In the genomic region with DNA sequence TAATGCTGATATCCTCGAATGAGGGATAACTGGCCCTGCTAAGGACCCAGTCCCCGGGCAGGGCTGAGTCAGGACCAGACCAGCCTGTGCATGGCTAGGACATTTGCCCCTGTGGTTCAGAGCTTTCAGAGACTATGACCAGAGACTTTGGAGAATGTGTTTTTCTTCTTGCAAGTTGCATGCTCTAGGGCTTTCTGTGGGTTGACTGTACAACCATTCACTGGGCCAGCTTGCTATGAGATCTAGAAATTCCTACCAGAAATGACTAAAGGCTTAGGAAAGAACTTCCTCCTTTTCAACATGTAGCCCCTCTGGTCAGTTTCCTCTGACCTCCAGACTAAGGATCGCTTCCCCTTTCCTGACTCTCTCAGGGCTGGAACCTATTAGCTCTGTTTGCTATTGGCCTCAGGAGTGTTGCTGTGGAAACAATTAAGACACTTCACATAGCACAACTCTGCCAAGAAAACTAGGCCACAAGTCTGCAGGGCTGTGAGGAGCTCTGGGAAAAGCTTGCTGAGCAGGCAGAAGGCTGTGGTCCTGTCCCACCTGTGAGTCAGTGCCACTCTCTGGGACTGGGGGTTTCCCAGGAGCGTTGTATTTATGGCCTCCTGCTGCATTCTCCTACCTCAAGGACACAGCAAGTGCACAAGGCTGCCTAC, we compare ENCODE assay signal across 8 cellular contexts. TPM values are rescaled to one million over a fixed set of nuclear protein-coding genes. Genes with fewer than 3 reads are reported as not detected.
A peak's percentile ranks its signal among the peaks of the same experiment; 100 is the strongest.
DNase-seq lines count a peak whose midpoint lies in the region; ATAC-seq and TF ChIP-seq lines count a peak whose summit lies in the region.

No MANE protein-coding gene starts in this region.

- H3K79me2 ChIP-seq in trophoblast cell (ENCODE audit: control insufficient read depth, insufficient read depth, low read length, poor library complexity) = no peaks in the 10 kb centered on the region

- no peak overlapping the region for H4K91ac ChIP-seq in trophoblast cell (ENCODE audit: low read depth, low read length)

- no peak overlapping the region for H3K9ac ChIP-seq in trophoblast cell (ENCODE audit: low read length)

- H3K27me3 ChIP-seq in trophoblast cell (ENCODE audit: insufficient read depth, low read length) = no peaks in the 10 kb centered on the region

- H3K4me3 ChIP-seq in fibroblast of pulmonary artery (replicated peaks; ENCODE audit: low read depth, low read length) (no peak overlapping the region), trophoblast cell (ENCODE audit: low read depth, low read length) (no peak overlapping the region)

- no peaks in the 10 kb centered on the region for H3K4me1 ChIP-seq in trophoblast cell (ENCODE audit: control insufficient read depth in 1 of 2, insufficient read depth in 2 of 2, low read length in 2 of 2)

- no peak overlapping the region for H3K27ac ChIP-seq in trophoblast cell (ENCODE audit: low read depth, low read length)

- no CpG with 5 or more reads among the region's 4 CpGs for WGBS in trophoblast cell (ENCODE audit: extremely low coverage, insufficient coverage, insufficient read length)

- H3K14ac ChIP-seq in trophoblast cell (ENCODE audit: low read length) = no peak overlapping the region

- no peak overlapping the region for H2BK12ac ChIP-seq in trophoblast cell (ENCODE audit: low read length)

- H3K36me3 ChIP-seq in trophoblast cell (ENCODE audit: control insufficient read depth in 1 of 2, insufficient read depth in 2 of 2, low read length in 2 of 2) = peaks cover 27 to 37% of the 10 kb centered on the region in 2 experiments

- ATAC-seq in GM18907 (IDR thresholded peaks at IDR 0.05; ENCODE audit: unreplicated experiment) = no peak
- ATAC-seq in HG02884 (IDR thresholded peaks at IDR 0.05; ENCODE audit: unreplicated experiment) = no peak

- no peak overlapping the region for H2AFZ ChIP-seq in trophoblast cell (ENCODE audit: insufficient read depth, low read length, poor library complexity)

- H2BK120ac ChIP-seq in trophoblast cell (ENCODE audit: insufficient read depth, low read length, poor library complexity) = no peak overlapping the region

- H2AK5ac ChIP-seq in trophoblast cell (ENCODE audit: low read length) = no peak overlapping the region

- no peak overlapping the region for H3K23ac ChIP-seq in trophoblast cell (ENCODE audit: low read length)

- no peaks in the 10 kb centered on the region for H3K9me3 ChIP-seq in trophoblast cell (ENCODE audit: insufficient read depth, low read depth, low read length)

- H4K12ac ChIP-seq in trophoblast cell (ENCODE audit: low read depth, low read length) = no peak overlapping the region

- H3K79me1 ChIP-seq in trophoblast cell (ENCODE audit: low read length) = no peaks in the 10 kb centered on the region

- no peak overlapping the region for H3K18ac ChIP-seq in trophoblast cell (ENCODE audit: low read length)

- no peak for TF ChIP-seq CTCF in fibroblast of pulmonary artery (IDR thresholded peaks at IDR 0.05; ENCODE audit: low read length, missing control alignments)

- peak; percentile 93 for DNase-seq in EH (ENCODE audit: low read depth)
- peak; percentile 41 for DNase-seq in RPMI7951 (ENCODE audit: low read depth)
- DNase-seq in fibroblast of pulmonary artery (ENCODE audit: low read depth) = peak; percentile 84
- peak; percentile 18 to 42 for DNase-seq in trophoblast cell
- no peak for DNase-seq in T-helper 9 cell
- DNase-seq in NCI-H510A (lab: John Stamatoyannopoulos, UW) = no peak

- no peak overlapping the region for H2BK5ac ChIP-seq in trophoblast cell (ENCODE audit: low read depth, low read length, poor library complexity)

- H4K8ac ChIP-seq in trophoblast cell (ENCODE audit: low read depth, low read length) = no peak overlapping the region

- no peak overlapping the region for H3K4ac ChIP-seq in trophoblast cell (ENCODE audit: low read depth, low read length)

- no peak overlapping the region for H3K4me2 ChIP-seq in trophoblast cell (ENCODE audit: low read length)

RNA-seq across cellular contexts. Expression of a gene that starts 10.7 kb away (rescaled TPM):
- 5.0 and 6.4 TPM in 2 replicates for total RNA-seq in RPMI7951 (2014; rRNA removed; shearing (Covaris generic))
- polyA plus RNA-seq in trophoblast cell (2013) = 7.8 and 8.1 TPM in 2 replicates

RNA-seq across cellular contexts. Expression of a gene that starts 27.5 kb away (rescaled TPM):
- total RNA-seq in RPMI7951 (2014; rRNA removed; shearing (Covaris generic)) = 2.5 and 3.0 TPM in 2 replicates
- polyA plus RNA-seq in trophoblast cell (2013) = 7.4 and 8.1 TPM in 2 replicates

RNA-seq across cellular contexts. Expression of a gene that starts 49.1 kb away (rescaled TPM):
- total RNA-seq in RPMI7951 (2014; rRNA removed; shearing (Covaris generic)) = not detected in 2 replicates
- polyA plus RNA-seq in trophoblast cell (2013) = 0.40 and 0.43 TPM in 2 replicates

RNA-seq across cellular contexts. Expression of a gene that starts 53.0 kb away (rescaled TPM):
- total RNA-seq in RPMI7951 (2014; rRNA removed; shearing (Covaris generic)) = 4.8 and 5.2 TPM in 2 replicates
- 11.4 and 11.5 TPM in 2 replicates for polyA plus RNA-seq in trophoblast cell (2013)

RNA-seq across cellular contexts. Expression of a gene that starts 59.7 kb away (rescaled TPM):
- total RNA-seq in RPMI7951 (2014; rRNA removed; shearing (Covaris generic)) = 17.3 and 17.4 TPM in 2 replicates
- 14.1 and 15.5 TPM in 2 replicates for polyA plus RNA-seq in trophoblast cell (2013)

Comparison
In these comparisons a context has a peak if more than half of its experiments do, and no peak if none do; other contexts are left out.
1. DNase-seq: peak in EH (single experiment), RPMI7951 (single experiment), fibroblast of pulmonary artery (single experiment) and trophoblast cell (2 of 2); none in T-helper 9 cell (single experiment) and NCI-H510A (single experiment).